12 cellular contexts compared by ENCODE assay signal in the genomic region with DNA sequence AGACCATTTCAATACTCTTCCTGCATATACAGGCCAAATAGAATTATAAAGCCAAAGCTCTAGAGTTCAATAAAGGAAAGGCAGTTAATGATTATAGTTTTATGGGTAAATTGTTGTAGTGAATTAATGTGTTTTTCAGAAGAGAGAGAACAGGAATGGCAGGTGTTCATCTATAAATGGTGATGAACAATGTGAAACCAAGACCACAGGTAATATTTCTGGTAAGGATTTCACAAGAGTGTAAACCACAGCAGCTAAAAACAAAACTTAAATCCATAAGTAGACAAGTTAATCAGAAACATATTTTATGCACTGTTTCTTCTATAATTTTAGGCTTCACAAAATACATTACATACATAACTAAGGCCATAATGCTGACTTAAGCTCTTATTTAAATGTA.
DNase-seq lines count a peak whose midpoint lies in the region; ATAC-seq and TF ChIP-seq lines count a peak whose summit lies in the region.
"Had no signal": no experiment of that assay in that cellular context is flagged by ENCODE, and none has a peak within 500 bp of the region (broad histone marks: within the 10 kb centered on the region; RNA-seq: fewer than 3 reads in every experiment).

No MANE protein-coding gene starts in this region.

- no peaks in the 10 kb centered on the region for H3K4me1 ChIP-seq in naive thymus-derived CD4-positive, alpha-beta T cell (ENCODE audit: control insufficient read depth in 2 of 2, insufficient read depth in 2 of 2, low read length in 2 of 2)
- H3K4me1 ChIP-seq: esophagus squamous epithelium had no signal

- ATAC-seq in GM19397 (IDR thresholded peaks at IDR 0.05; ENCODE audit: unreplicated experiment) (peak; percentile 91), HG02840 (IDR thresholded peaks at IDR 0.05; ENCODE audit: low FRiP score, unreplicated experiment) (peak; percentile 98), HG03469 (IDR thresholded peaks at IDR 0.05; ENCODE audit: unreplicated experiment) (peak; percentile 96)
- no peak for ATAC-seq in activated CD4-positive, CD25-positive, alpha-beta regulatory T cell treated with anti-CD3 and anti-CD28 coated beads, Interleukin-2, amount 50 U/mL, for 24 hours
- ATAC-seq in naive thymus-derived CD4-positive, alpha-beta T cell: no peak

- TF ChIP-seq CTCF in GM12864 (IDR thresholded peaks at IDR 0.05; ENCODE audit: low read depth, low read length, missing control alignments): no peak

- H3K4me3 ChIP-seq in GM12864 (ENCODE audit: low read depth, low read length): no peak overlapping the region
- no peak overlapping the region for H3K4me3 ChIP-seq in naive thymus-derived CD4-positive, alpha-beta T cell (ENCODE audit: low read length)
- H3K4me3 ChIP-seq: esophagus squamous epithelium, HAP-1 had no signal

- CTCF ChIA-PET in naive thymus-derived CD4-positive, alpha-beta T cell (lab: Charles Lee): no interaction called here

- H3K27me3 ChIP-seq in naive thymus-derived CD4-positive, alpha-beta T cell (ENCODE audit: control insufficient read depth in 2 of 2, insufficient read depth in 2 of 2, low read length in 2 of 2): no peaks in the 10 kb centered on the region
- H3K27me3 ChIP-seq: esophagus squamous epithelium had no signal

- no peak overlapping the region for H3K27ac ChIP-seq in naive thymus-derived CD4-positive, alpha-beta T cell (ENCODE audit: low read depth, low read length)
- H3K27ac ChIP-seq: esophagus squamous epithelium had no signal

- H3K36me3 Mint-ChIP-seq in naive thymus-derived CD4-positive, alpha-beta T cell: no peaks in the 10 kb centered on the region
- H3K36me3 Mint-ChIP-seq: immature natural killer cell had no signal

- H3K27ac Mint-ChIP-seq in naive thymus-derived CD4-positive, alpha-beta T cell: no peak overlapping the region
- H3K27ac Mint-ChIP-seq: immature natural killer cell; stimulated activated naive CD8-positive, alpha-beta T cell treated with anti-CD3 and anti-CD28 coated beads, Interleukin-15, Interleukin-2, amounts not matched to agents 100 ng/mL and 50 ng/mL, for 24 hours had no signal

- H3K4me1 Mint-ChIP-seq in naive thymus-derived CD4-positive, alpha-beta T cell: no peaks in the 10 kb centered on the region

- H3K36me3 ChIP-seq in naive thymus-derived CD4-positive, alpha-beta T cell (ENCODE audit: control insufficient read depth in 2 of 3, insufficient read depth in 3 of 3, low read length in 3 of 3): no peaks in the 10 kb centered on the region
- H3K36me3 ChIP-seq: esophagus squamous epithelium, HAP-1 had no signal

- peaks cover 0 to 4% (median 0%) of the 10 kb centered on the region in 11 donors for H3K9me3 Mint-ChIP-seq in naive thymus-derived CD4-positive, alpha-beta T cell
- H3K9me3 Mint-ChIP-seq: stimulated activated naive CD8-positive, alpha-beta T cell treated with anti-CD3 and anti-CD28 coated beads, Interleukin-15, Interleukin-2, amounts not matched to agents 100 ng/mL and 50 ng/mL, for 24 hours had no signal

- H3K27me3 Mint-ChIP-seq in naive thymus-derived CD4-positive, alpha-beta T cell: no peaks in the 10 kb centered on the region
- H3K27me3 Mint-ChIP-seq: stimulated activated naive CD8-positive, alpha-beta T cell treated with anti-CD3 and anti-CD28 coated beads, Interleukin-15, Interleukin-2, amounts not matched to agents 100 ng/mL and 50 ng/mL, for 24 hours had no signal

- intact Hi-C loops in naive thymus-derived CD4-positive, alpha-beta T cell (cut with micrococcal nuclease): no loop called here

- H3K9me3 ChIP-seq in naive thymus-derived CD4-positive, alpha-beta T cell (ENCODE audit: control insufficient read depth in 2 of 3, low read length in 3 of 3): no peaks in the 10 kb centered on the region
- H3K9me3 ChIP-seq: esophagus squamous epithelium, HAP-1 had no signal

- POLR2A ChIA-PET in naive thymus-derived CD4-positive, alpha-beta T cell (lab: Charles Lee): no interaction called here

- DNase-seq in GM12864 (ENCODE audit: low read depth) (peak; percentile 18), inferior parietal cortex (ENCODE audit: extremely low spot score) (no peak), pons (ENCODE audit: low spot score) (no peak)
- no peak for DNase-seq in naive thymus-derived CD4-positive, alpha-beta T cell
- DNase-seq: esophagus squamous epithelium, immature natural killer cell had no signal

- H3K4me3 Mint-ChIP-seq in naive thymus-derived CD4-positive, alpha-beta T cell: no peak overlapping the region
- H3K4me3 Mint-ChIP-seq: immature natural killer cell; stimulated activated naive CD8-positive, alpha-beta T cell treated with anti-CD3 and anti-CD28 coated beads, Interleukin-15, Interleukin-2, amounts not matched to agents 100 ng/mL and 50 ng/mL, for 24 hours had no signal

Comparison
In these comparisons a context has a peak if more than half of its experiments do, and no peak if none do; other contexts are left out.
1. ATAC-seq: peak in GM19397 (single experiment), HG02840 (single experiment) and HG03469 (single experiment); none in activated CD4-positive, CD25-positive, alpha-beta regulatory T cell treated with anti-CD3 and anti-CD28 coated beads, Interleukin-2, amount 50 U/mL, for 24 hours (0 of 2) and naive thymus-derived CD4-positive, alpha-beta T cell (single experiment).